ENCODE assay signal across 7 cellular contexts in genomic region chr6:144094731-144095133, GRCh38. TPM values are rescaled to one million over a fixed set of nuclear protein-coding genes. Genes with fewer than 3 reads are reported as not detected.
DNase-seq lines count a peak whose midpoint lies in the region; ATAC-seq lines count a peak whose summit lies in the region.

No MANE protein-coding gene starts in this region.

- H3K4me3 Mint-ChIP-seq in IgD-negative memory B cell: peak overlapping the region; percentile 87 to 100 (median 94)
- H3K4me3 Mint-ChIP-seq in central memory CD8-positive, alpha-beta T cell: peak overlapping the region; percentile 96

- H3K27me3 Mint-ChIP-seq in IgD-negative memory B cell: no peaks in the 10 kb centered on the region
- no peaks in the 10 kb centered on the region for H3K27me3 Mint-ChIP-seq in central memory CD8-positive, alpha-beta T cell

- H3K27ac ChIP-seq in muscle layer of colon (ENCODE audit: low read depth, low read length): peak overlapping the region; percentile 71

- peaks cover 1% of the 10 kb centered on the region for H3K36me3 Mint-ChIP-seq in IgD-negative memory B cell
- peaks cover 23% of the 10 kb centered on the region for H3K36me3 Mint-ChIP-seq in central memory CD8-positive, alpha-beta T cell (ENCODE audit: insufficient read depth)

- no peaks in the 10 kb centered on the region for H3K36me3 ChIP-seq in muscle layer of colon (ENCODE audit: insufficient read depth, low read length)

- H3K9me3 Mint-ChIP-seq in IgD-negative memory B cell: no peaks in the 10 kb centered on the region
- no peaks in the 10 kb centered on the region for H3K9me3 Mint-ChIP-seq in central memory CD8-positive, alpha-beta T cell

- H3K9ac ChIP-seq in muscle layer of colon (ENCODE audit: low read length): peak overlapping the region; percentile 94

- H3K4me1 ChIP-seq in muscle layer of colon (ENCODE audit: insufficient read depth, low read length): peaks cover 13% of the 10 kb centered on the region

- H3K4me3 ChIP-seq in muscle layer of colon (ENCODE audit: low read depth in 1 of 2, low read length in 2 of 2): peak overlapping the region; percentile 94 to 99

- peaks cover 10 to 21% (median 14%) of the 10 kb centered on the region in 3 donors for H3K4me1 Mint-ChIP-seq in IgD-negative memory B cell
- H3K4me1 Mint-ChIP-seq in central memory CD8-positive, alpha-beta T cell: peaks cover 28% of the 10 kb centered on the region

- H3K9me3 ChIP-seq in muscle layer of colon (ENCODE audit: low read length): no peaks in the 10 kb centered on the region

- no peaks in the 10 kb centered on the region for H3K27me3 ChIP-seq in muscle layer of colon (ENCODE audit: control insufficient read depth in 1 of 2, insufficient read depth in 2 of 2, low read length in 2 of 2)

- no peak for DNase-seq in central memory CD8-positive, alpha-beta T cell (ENCODE audit: low spot score in 2 of 2)
- DNase-seq in NCI-H2171 treated with DMSO at 0.1 percent for 48 hours (lab: John Stamatoyannopoulos, UW) (no peak), NCI-H2029 treated with DMSO at 0.1 percent for 48 hours (lab: John Stamatoyannopoulos, UW) (no peak)

- ATAC-seq in GM19467 (IDR thresholded peaks at IDR 0.05; ENCODE audit: unreplicated experiment) (peak; percentile 3), HG02610 (IDR thresholded peaks at IDR 0.05; ENCODE audit: unreplicated experiment) (no peak)
- no peak for ATAC-seq in central memory CD8-positive, alpha-beta T cell (replicated peaks; ENCODE audit: extremely low read depth, poor library complexity, severe bottlenecking)

- peak overlapping the region; percentile 87 to 100 (median 97) for H3K27ac Mint-ChIP-seq in IgD-negative memory B cell
- peak overlapping the region; percentile 97 for H3K27ac Mint-ChIP-seq in central memory CD8-positive, alpha-beta T cell (ENCODE audit: low read depth)

RNA-seq across cellular contexts. Expression of gene SF3B5, which starts 0.6 kb away (rescaled TPM):
- polyA plus RNA-seq in IgD-negative memory B cell: 378 TPM

RNA-seq across cellular contexts. Expression of gene STX11, which starts 55.6 kb away (rescaled TPM):
- polyA plus RNA-seq in IgD-negative memory B cell: 11.5 TPM
